In genomic region chr11:16191212-16191851, GRCh38 we compare ENCODE assay signal across 9 cellular contexts.
A peak's percentile ranks its signal among the peaks of the same experiment; 100 is the strongest.
DNase-seq lines count a peak whose midpoint lies in the region; ATAC-seq and TF ChIP-seq lines count a peak whose summit lies in the region.
"Had no signal": no experiment of that assay in that cellular context is flagged by ENCODE, and none has a peak within 500 bp of the region (broad histone marks: within the 10 kb centered on the region; RNA-seq: fewer than 3 reads in every experiment).

No MANE protein-coding gene starts in this region.

- peak overlapping the region; percentile 70; the same call in 1 of the 2 replicates for H2AFZ ChIP-seq in OCI-LY7 (ENCODE audit: low read length)

- no peaks in the 10 kb centered on the region for H3K9me2 ChIP-seq in OCI-LY7 (ENCODE audit: insufficient read depth, low read length)

- peaks cover 48% of the 10 kb centered on the region for H3K4me1 ChIP-seq in Caco-2
- peaks cover 35% of the 10 kb centered on the region for H3K4me1 ChIP-seq in OCI-LY7 (ENCODE audit: insufficient read depth, low read length, poor library complexity, severe bottlenecking)

- BruUV-seq in Caco-2 (replicated peaks; lab: Mats Ljungman, UMichigan) (no TSS peak), OCI-LY7 (replicated peaks; lab: Mats Ljungman, UMichigan) (no TSS peak)

- POLR2A ChIA-PET in Caco-2 (lab: Charles Lee) = no interaction called here
- POLR2A ChIA-PET in OCI-LY7 (lab: Charles Lee) = interaction anchor here (0.6 to 1.4 kb wide), 6 partner anchors 11 to 313 kb away, joined by 3 to 11 read pairs (median 4); no protein-coding TSS in a partner anchor

- no peak overlapping the region for H3K4me3 Mint-ChIP-seq in Caco-2 (ENCODE audit: unreplicated experiment)
- H3K4me3 Mint-ChIP-seq in activated T-helper 1 cell treated with anti-CD3 and anti-CD28 coated beads, Interleukin-12 subunit alpha, Interleukin-12 subunit beta, Interleukin-2, Interleukin-4 antibody, amounts not matched to agents 30 ng/mL and 10 ng/mL and 1 ng/mL, durations not matched to agents 14 hours and 24 hours and 36 hours = no peak overlapping the region
- H3K4me3 Mint-ChIP-seq in activated T-helper 2 cell treated with anti-CD3 and anti-CD28 coated beads, Interferon-gamma antibody, Interleukin-2, Interleukin-4, amounts not matched to agents 10 μg/mL and 5 μg/mL and 100 μg/mL, durations not matched to agents 14 hours and 24 hours and 36 hours (ENCODE audit: low read depth) = no peak overlapping the region
- H3K4me3 Mint-ChIP-seq: activated T-cell treated with anti-CD3 and anti-CD28 coated beads, Interleukin-2, amount 50 U/mL, for 72 hours had no signal

- H3K79me2 ChIP-seq in OCI-LY7 (ENCODE audit: insufficient read depth, low read depth, low read length) = no peaks in the 10 kb centered on the region

- H3K36me3 ChIP-seq in Caco-2 (ENCODE audit: control insufficient read depth, insufficient read depth, low read length) = no peaks in the 10 kb centered on the region
- no peaks in the 10 kb centered on the region for H3K36me3 ChIP-seq in OCI-LY7 (ENCODE audit: insufficient read depth, low read length)

- H3K36me3 Mint-ChIP-seq in Caco-2 (ENCODE audit: insufficient read depth, unreplicated experiment) = no peaks in the 10 kb centered on the region
- no peaks in the 10 kb centered on the region for H3K36me3 Mint-ChIP-seq in activated T-helper 1 cell treated with anti-CD3 and anti-CD28 coated beads, Interleukin-12 subunit alpha, Interleukin-12 subunit beta, Interleukin-2, Interleukin-4 antibody, amounts not matched to agents 30 ng/mL and 10 ng/mL and 1 ng/mL, durations not matched to agents 14 hours and 24 hours and 36 hours (ENCODE audit: low read depth)
- no peaks in the 10 kb centered on the region for H3K36me3 Mint-ChIP-seq in activated T-helper 2 cell treated with anti-CD3 and anti-CD28 coated beads, Interferon-gamma antibody, Interleukin-2, Interleukin-4, amounts not matched to agents 10 μg/mL and 5 μg/mL and 100 μg/mL, durations not matched to agents 14 hours and 24 hours and 36 hours (ENCODE audit: low read depth)

- intact Hi-C loops in Caco-2 (cut with micrococcal nuclease; ENCODE audit: unreplicated experiment) (loop anchor here (1.0 to 5.0 kb wide), 4 partner anchors 79 to 422 kb away; no protein-coding TSS in a partner anchor), OCI-LY7 (cut with micrococcal nuclease; ENCODE audit: unreplicated experiment) (loop anchor here (5.0 kb wide), 1 partner anchor 416 kb away; no protein-coding TSS in a partner anchor)
- intact Hi-C loops in activated T-helper 1 cell treated with anti-CD3 and anti-CD28 coated beads, Interleukin-12 subunit alpha, Interleukin-12 subunit beta, Interleukin-2, Interleukin-4 antibody, amounts not matched to agents 30 ng/mL and 10 ng/mL and 1 ng/mL, durations not matched to agents 14 hours and 24 hours and 36 hours (cut with micrococcal nuclease) = no loop called here
- intact Hi-C loops in activated T-helper 2 cell treated with anti-CD3 and anti-CD28 coated beads, Interferon-gamma antibody, Interleukin-2, Interleukin-4, amounts not matched to agents 10 μg/mL and 5 μg/mL and 100 μg/mL, durations not matched to agents 14 hours and 24 hours and 36 hours (cut with micrococcal nuclease) = no loop called here

- no peaks in the 10 kb centered on the region for H3K27me3 ChIP-seq in Caco-2 (replicated peaks; ENCODE audit: control insufficient read depth, insufficient read depth, low read length)

- CTCF ChIA-PET in Caco-2 (lab: Charles Lee) = interaction anchor here (0.6 to 1.5 kb wide), 10 partner anchors 13 to 422 kb away, joined by 3 to 12 read pairs (median 4); partner anchors contain the start of gene SOX6
- CTCF ChIA-PET in OCI-LY7 (lab: Charles Lee; ENCODE audit: unreplicated experiment) = no interaction called here

- H3K9me3 Mint-ChIP-seq in Caco-2 (ENCODE audit: unreplicated experiment) = no peaks in the 10 kb centered on the region
- H3K9me3 Mint-ChIP-seq in activated T-helper 1 cell treated with anti-CD3 and anti-CD28 coated beads, Interleukin-12 subunit alpha, Interleukin-12 subunit beta, Interleukin-2, Interleukin-4 antibody, amounts not matched to agents 30 ng/mL and 10 ng/mL and 1 ng/mL, durations not matched to agents 14 hours and 24 hours and 36 hours = no peaks in the 10 kb centered on the region
- no peaks in the 10 kb centered on the region for H3K9me3 Mint-ChIP-seq in activated T-helper 2 cell treated with anti-CD3 and anti-CD28 coated beads, Interferon-gamma antibody, Interleukin-2, Interleukin-4, amounts not matched to agents 10 μg/mL and 5 μg/mL and 100 μg/mL, durations not matched to agents 14 hours and 24 hours and 36 hours

- H3K9me3 ChIP-seq in Caco-2 (no peaks in the 10 kb centered on the region), OCI-LY7 (ENCODE audit: low read length) (no peaks in the 10 kb centered on the region)

- DNase-seq in Caco-2 (no peak), OCI-LY7 (ENCODE audit: low spot score) (peak; percentile 60), left lobe of liver (ENCODE audit: low spot score) (no peak), islet precursor cell (no peak), GDM1 (lab: John Stamatoyannopoulos, UW) (no peak)
- DNase-seq in activated T-helper 1 cell treated with anti-CD3 and anti-CD28 coated beads, Interleukin-12 subunit alpha, Interleukin-12 subunit beta, Interleukin-2, Interleukin-4 antibody, amounts not matched to agents 30 ng/mL and 10 ng/mL and 1 ng/mL, durations not matched to agents 14 hours and 24 hours and 36 hours (ENCODE audit: low spot score) = no peak
- no peak for DNase-seq in activated T-helper 2 cell treated with anti-CD3 and anti-CD28 coated beads, Interferon-gamma antibody, Interleukin-2, Interleukin-4, amounts not matched to agents 10 μg/mL and 5 μg/mL and 100 μg/mL, durations not matched to agents 14 hours and 24 hours and 36 hours (ENCODE audit: low spot score)
- DNase-seq: activated T-cell treated with anti-CD3 and anti-CD28 coated beads, Interleukin-2, amount 50 U/mL, for 72 hours had no signal

- H3K4me3 ChIP-seq in Caco-2 (ENCODE audit: low read depth, low read length) = no peak overlapping the region
- H3K4me3 ChIP-seq in OCI-LY7 (ENCODE audit: low read depth, low read length, poor library complexity, severe bottlenecking) = peak overlapping the region; percentile 26

- peak; percentile 50 for ATAC-seq in GM18870 (IDR thresholded peaks at IDR 0.05; ENCODE audit: unreplicated experiment)
- ATAC-seq in left lobe of liver = peak; percentile 45
- ATAC-seq: activated T-cell treated with anti-CD3 and anti-CD28 coated beads, Interleukin-2, amount 50 U/mL, for 72 hours had no signal

- no peaks in the 10 kb centered on the region for H4K20me1 ChIP-seq in OCI-LY7 (ENCODE audit: insufficient read depth, low read length)

- peak overlapping the region; percentile 48 for H3K4me2 ChIP-seq in OCI-LY7 (ENCODE audit: low read length)

- H3K27me3 Mint-ChIP-seq in Caco-2 (ENCODE audit: insufficient read depth, unreplicated experiment) = no peaks in the 10 kb centered on the region
- no peaks in the 10 kb centered on the region for H3K27me3 Mint-ChIP-seq in activated T-helper 1 cell treated with anti-CD3 and anti-CD28 coated beads, Interleukin-12 subunit alpha, Interleukin-12 subunit beta, Interleukin-2, Interleukin-4 antibody, amounts not matched to agents 30 ng/mL and 10 ng/mL and 1 ng/mL, durations not matched to agents 14 hours and 24 hours and 36 hours (ENCODE audit: insufficient read depth)
- no peaks in the 10 kb centered on the region for H3K27me3 Mint-ChIP-seq in activated T-helper 2 cell treated with anti-CD3 and anti-CD28 coated beads, Interferon-gamma antibody, Interleukin-2, Interleukin-4, amounts not matched to agents 10 μg/mL and 5 μg/mL and 100 μg/mL, durations not matched to agents 14 hours and 24 hours and 36 hours (ENCODE audit: low read depth)

- peaks cover 43% of the 10 kb centered on the region for H3K4me1 Mint-ChIP-seq in Caco-2 (ENCODE audit: low read depth, unreplicated experiment)
- H3K4me1 Mint-ChIP-seq in activated T-helper 1 cell treated with anti-CD3 and anti-CD28 coated beads, Interleukin-12 subunit alpha, Interleukin-12 subunit beta, Interleukin-2, Interleukin-4 antibody, amounts not matched to agents 30 ng/mL and 10 ng/mL and 1 ng/mL, durations not matched to agents 14 hours and 24 hours and 36 hours (ENCODE audit: low read depth) = no peaks in the 10 kb centered on the region
- no peaks in the 10 kb centered on the region for H3K4me1 Mint-ChIP-seq in activated T-helper 2 cell treated with anti-CD3 and anti-CD28 coated beads, Interferon-gamma antibody, Interleukin-2, Interleukin-4, amounts not matched to agents 10 μg/mL and 5 μg/mL and 100 μg/mL, durations not matched to agents 14 hours and 24 hours and 36 hours (ENCODE audit: low read depth)

- TF ChIP-seq CTCF in Caco-2 (IDR thresholded peaks at IDR 0.05; ENCODE audit: insufficient read depth in 1 of 2, low read depth in 1 of 2, low read length in 1 of 2, severe bottlenecking in 1 of 2, unreplicated experiment in 1 of 2) (peak; percentile 34 to 45), OCI-LY7 (conservative IDR thresholded peaks at IDR 0.05; ENCODE audit: low read length) (peak; percentile 65)

- H3K27ac ChIP-seq in OCI-LY7 (ENCODE audit: low read depth, low read length, poor library complexity, severe bottlenecking) = peak overlapping the region; percentile 74

- peak overlapping the region; percentile 57 for H3K27ac Mint-ChIP-seq in Caco-2 (ENCODE audit: unreplicated experiment)
- no peak overlapping the region for H3K27ac Mint-ChIP-seq in activated T-helper 1 cell treated with anti-CD3 and anti-CD28 coated beads, Interleukin-12 subunit alpha, Interleukin-12 subunit beta, Interleukin-2, Interleukin-4 antibody, amounts not matched to agents 30 ng/mL and 10 ng/mL and 1 ng/mL, durations not matched to agents 14 hours and 24 hours and 36 hours
- H3K27ac Mint-ChIP-seq in activated T-helper 2 cell treated with anti-CD3 and anti-CD28 coated beads, Interferon-gamma antibody, Interleukin-2, Interleukin-4, amounts not matched to agents 10 μg/mL and 5 μg/mL and 100 μg/mL, durations not matched to agents 14 hours and 24 hours and 36 hours = no peak overlapping the region
- H3K27ac Mint-ChIP-seq: activated T-cell treated with anti-CD3 and anti-CD28 coated beads, Interleukin-2, amount 50 U/mL, for 72 hours had no signal

Comparison
In these comparisons a context has a peak if more than half of its experiments do, and no peak if none do; other contexts are left out.
1. intact Hi-C loops: an anchor here in Caco-2 (1.0 to 5.0 kb wide) and OCI-LY7 (5.0 kb wide); none called in activated T-helper 1 cell treated with anti-CD3 and anti-CD28 coated beads, Interleukin-12 subunit alpha, Interleukin-12 subunit beta, Interleukin-2, Interleukin-4 antibody, amounts not matched to agents 30 ng/mL and 10 ng/mL and 1 ng/mL, durations not matched to agents 14 hours and 24 hours and 36 hours and activated T-helper 2 cell treated with anti-CD3 and anti-CD28 coated beads, Interferon-gamma antibody, Interleukin-2, Interleukin-4, amounts not matched to agents 10 μg/mL and 5 μg/mL and 100 μg/mL, durations not matched to agents 14 hours and 24 hours and 36 hours.